8 cellular contexts compared by ENCODE assay signal in genomic region chr1:53959664-53960250, GRCh38. TPM values are rescaled to one million over a fixed set of nuclear protein-coding genes. Genes with fewer than 3 reads are reported as not detected.
DNase-seq lines count a peak whose midpoint lies in the region; ATAC-seq, FAIRE-seq and TF ChIP-seq lines count a peak whose summit lies in the region.

No MANE protein-coding gene starts in this region.

- POLR2A ChIA-PET in GM12878 (lab: Charles Lee) = interaction anchor here (0.6 to 2.5 kb wide), 6 partner anchors 9 to 99 kb away, joined by 3 to 10 read pairs (median 4); no protein-coding TSS in a partner anchor

- no peaks in the 10 kb centered on the region for H4K20me1 ChIP-seq in GM12878 (ENCODE audit: control insufficient read depth, insufficient read depth)

- intact Hi-C loops in GM12878 (cut with micrococcal nuclease; ENCODE audit: unreplicated experiment) (loop anchor here (1.0 to 10.0 kb wide), 2 partner anchors 98 to 475 kb away; no protein-coding TSS in a partner anchor), mucosa of descending colon (cut with DNase I, micrococcal nuclease) (no loop called here)

- no peak for TF ChIP-seq POLR2A in GM12878 (IDR thresholded peaks at IDR 0.05; ENCODE audit: low read depth, low read length)

- no peak for TF ChIP-seq EP300 in GM12878 (IDR thresholded peaks at IDR 0.05; ENCODE audit: borderline replicate concordance in 1 of 2, control insufficient read depth in 1 of 2, low read depth in 2 of 2, low read length in 2 of 2)

- H2AFZ ChIP-seq in GM12878 (ENCODE audit: control insufficient read depth, low read depth, low read length) = no peak overlapping the region

- H3K4me1 ChIP-seq in GM12878 (ENCODE audit: control insufficient read depth, insufficient read depth, low read length) (peaks cover 11% of the 10 kb centered on the region; the same call in 1 of the 2 replicates), mucosa of descending colon (ENCODE audit: low read depth) (peaks cover 6% of the 10 kb centered on the region)

- no peak overlapping the region for H3K9ac ChIP-seq in GM12878 (ENCODE audit: control insufficient read depth, insufficient read depth, low read length)

- no TSS peak for BruUV-seq in GM12878 (replicated peaks; lab: Mats Ljungman, UMichigan)

- FAIRE-seq in GM12878 (lab: Jason Lieb, UNC) = peak; percentile 7

- peaks cover 0 to 21% of the 10 kb centered on the region in 2 experiments for H3K36me3 ChIP-seq in GM12878 (ENCODE audit: control insufficient read depth in 2 of 2, insufficient read depth in 2 of 2, low read length in 1 of 2)
- H3K36me3 ChIP-seq in mucosa of descending colon (ENCODE audit: low read depth) = no peaks in the 10 kb centered on the region

- TF ChIP-seq RAD21 in GM12878 (IDR thresholded peaks at IDR 0.05; ENCODE audit: insufficient read depth, low read depth, low read length) = peak; percentile 74

- TF ChIP-seq CTCF in GM12878 (IDR thresholded peaks at IDR 0.05 in 2 of 3, conservative IDR thresholded peaks at IDR 0.05 in 1 of 3; ENCODE audit: control insufficient read depth in 2 of 3, extremely low read depth in 1 of 3, insufficient read depth in 1 of 3, low read depth in 3 of 3, low read length in 3 of 3) (peak; percentile 42 to 67 (median 57); a peak in 5 of 6 replicates), mucosa of descending colon (IDR thresholded peaks at IDR 0.05) (peak; percentile 25)

- no peak overlapping the region for H3K4me2 ChIP-seq in GM12878 (ENCODE audit: control insufficient read depth, insufficient read depth)

- CTCF ChIA-PET in GM12878 (lab: Yijun Ruan, JAX) = interaction anchor here (0.6 to 7.4 kb wide), 39 partner anchors 11 to 1991 kb away, joined by 3 to 232 read pairs (median 4); partner anchors contain the start of genes IFT25, LRRC42, NDC1 and YIPF1

- in situ Hi-C loops in GM12878 (cut with MboI) = loop anchor here (5.0 to 25.0 kb wide), 3 partner anchors 53 to 472 kb away; no protein-coding TSS in a partner anchor

- H3K79me2 ChIP-seq in GM12878 (ENCODE audit: control insufficient read depth, insufficient read depth, low read length) = peaks cover 2% of the 10 kb centered on the region

- H3K4me3 ChIP-seq in GM12878 = no peak overlapping the region
- H3K4me3 ChIP-seq in mucosa of descending colon = no peak overlapping the region

- no peak overlapping the region for H3K27ac ChIP-seq in GM12878 (ENCODE audit: control insufficient read depth, insufficient read depth)

- peak; percentile 35 for DNase-seq in EH (ENCODE audit: low read depth)
- peak; percentile 49 for DNase-seq in LHCN-M2 (ENCODE audit: low read depth)
- no peak for DNase-seq in GM12878 (ENCODE audit: low read depth, low spot score)
- peak in 1 of 3 donors; percentile 50 for DNase-seq in mucosa of descending colon
- no peak for DNase-seq in NCI-H1092 treated with DMSO at 0.1 percent for 48 hours (lab: John Stamatoyannopoulos, UW)

- H3K9me3 ChIP-seq in GM12878 (replicated peaks; ENCODE audit: control insufficient read depth, insufficient read depth, low read length) = no peaks in the 10 kb centered on the region
- no peaks in the 10 kb centered on the region for H3K9me3 ChIP-seq in mucosa of descending colon

- RAD21 ChIA-PET in GM12878 (lab: Charles Lee; ENCODE audit: unreplicated experiment) = interaction anchor here (0.6 to 3.2 kb wide), 18 partner anchors 9 to 530 kb away, joined by 3 to 72 read pairs (median 4); partner anchors contain the start of genes IFT25, LRRC42, NDC1 and TMEM59

- H3K27me3 ChIP-seq in GM12878 (replicated peaks in 1 of 2; ENCODE audit: control insufficient read depth in 2 of 2, insufficient read depth in 2 of 2, low read length in 1 of 2) = no peaks in the 10 kb centered on the region

- SMC1A ChIA-PET in GM12878 (lab: Charles Lee; ENCODE audit: uncharacterized antibody, unreplicated experiment) = interaction anchor here (0.6 to 3.7 kb wide), 22 partner anchors 11 to 746 kb away, joined by 3 to 62 read pairs (median 4); partner anchors contain the start of gene IFT25

- ATAC-seq in GM12878 (peak; percentile 81), mucosa of descending colon (peak; percentile 50), GM18868 (IDR thresholded peaks at IDR 0.05; ENCODE audit: unreplicated experiment) (no peak), GM21529 (IDR thresholded peaks at IDR 0.05; ENCODE audit: unreplicated experiment) (no peak), HG02588 (IDR thresholded peaks at IDR 0.05; ENCODE audit: unreplicated experiment) (no peak)

TF ChIP-seq in GM12878, 131 proteins besides CTCF, POLR2A, EP300 and RAD21 (continues in another document):
- TF ChIP-seq SMARCA5 (IDR thresholded peaks at IDR 0.05) (no peak), SREBF1 (IDR thresholded peaks at IDR 0.05; ENCODE audit: low read length) (no peak), USF1 (IDR thresholded peaks at IDR 0.05; ENCODE audit: borderline replicate concordance, extremely low read length, insufficient read depth, low read depth, low read length) (no peak), ZNF384 (IDR thresholded peaks at IDR 0.05; ENCODE audit: borderline replicate concordance, low read depth, low read length) (0 out of 2 replicates have a peak, but pooled peaks have one; percentile 36)

RNA-seq across cellular contexts. Expression of gene LRRC42, which starts 13.6 kb away (rescaled TPM):
- total RNA-seq in LHCN-M2 (2014; rRNA removed) (46.6 and 49.3 TPM in 2 replicates), GM12878 (2014; rRNA removed) (15.2 and 17.2 TPM in 2 replicates), GM12878 (2014; rRNA removed; fragmentation: Illumina TruSeq; extraction: Trizol) (20.3 and 21.0 TPM in 2 replicates), GM12878 (2021) (22.1 and 22.4 TPM in 2 replicates), mucosa of descending colon (10 to 100 TPM; 16.5 to 19.4 (median 19.0) TPM)
- 56.5 TPM for polyA plus RNA-seq in LHCN-M2 (2012)
- total RNA-seq in GM12878 (2013; cell fraction: nucleolus; rRNA removed) = 10.5 and 12.8 TPM in 2 replicates
- 19.3 TPM for polyA plus RNA-seq in GM12878 (2011; ENCODE audit: low read depth)
- polyA plus RNA-seq in GM12878 (2011; rRNA removed) (34.4 and 35.9 TPM in 2 replicates), GM12878 (2014; fragmentation: Illumina TruSeq; extraction: Trizol) (18.1 and 25.8 TPM in 2 replicates), GM12878 (2014; fragmentation: Nextera tagmentation; extraction: Ambion mirVana) (10 to 100 TPM; 11.0 to 18.4 TPM), GM12878 (2014; rRNA removed) (24.9 and 25.6 TPM in 2 replicates), GM12878 (2016; fragmentation: Nextera tagmentation; extraction: Ambion mirVana) (10 to 100 TPM; 23.9 to 25.3 TPM)
- polyA plus RNA-seq in GM12878 (2011; cell fraction: cytosol; rRNA removed) = 24.7 and 27.5 TPM in 2 replicates
- 19.8 and 20.4 TPM in 2 replicates for polyA plus RNA-seq in GM12878 (2011; cell fraction: nucleus; rRNA removed)
- 17.7 and 24.4 TPM in 2 replicates for polyA plus RNA-seq in GM12878 (2012)
- 21.6 and 25.0 TPM in 2 replicates for polyA minus RNA-seq in GM12878 (2011; rRNA and poly(A)+ RNA removed)
- 10.4 and 13.6 TPM in 2 replicates for polyA minus RNA-seq in GM12878 (2011; cell fraction: cytosol; rRNA and poly(A)+ RNA removed)
- 5.4 and 8.3 TPM in 2 replicates for polyA minus RNA-seq in GM12878 (2011; cell fraction: nucleus; rRNA and poly(A)+ RNA removed)

RNA-seq across cellular contexts. Expression of gene IFT25, which starts 14.3 kb away (rescaled TPM):
- total RNA-seq in LHCN-M2 (2014; rRNA removed) = 43.3 and 46.4 TPM in 2 replicates
- 52.4 TPM for polyA plus RNA-seq in LHCN-M2 (2012)
- total RNA-seq in GM12878 (2013; cell fraction: nucleolus; rRNA removed) = 106 and 127 TPM in 2 replicates
- 66.7 and 75.5 TPM in 2 replicates for total RNA-seq in GM12878 (2014; rRNA removed)
- 135 TPM in 2 replicates for total RNA-seq in GM12878 (2014; rRNA removed; fragmentation: Illumina TruSeq; extraction: Trizol)
- 52.2 and 55.7 TPM in 2 replicates for total RNA-seq in GM12878 (2021)
- polyA plus RNA-seq in GM12878 (2011; ENCODE audit: low read depth) = 60.8 TPM
- 86.9 and 161 TPM in 2 replicates for polyA plus RNA-seq in GM12878 (2011; rRNA removed)
- polyA plus RNA-seq in GM12878 (2011; cell fraction: cytosol; rRNA removed) = 21.1 and 22.0 TPM in 2 replicates
- 28.7 and 31.5 TPM in 2 replicates for polyA plus RNA-seq in GM12878 (2011; cell fraction: nucleus; rRNA removed)
- 57.6 and 67.2 TPM in 2 replicates for polyA plus RNA-seq in GM12878 (2012)
- 127 and 172 TPM in 2 replicates for polyA plus RNA-seq in GM12878 (2014; fragmentation: Illumina TruSeq; extraction: Trizol)
- polyA plus RNA-seq in GM12878 (2014; fragmentation: Nextera tagmentation; extraction: Ambion mirVana) = 100 to 1,000 TPM; 202 to 242 TPM
- polyA plus RNA-seq in GM12878 (2014; rRNA removed) = 82.6 and 99.2 TPM in 2 replicates
- polyA plus RNA-seq in GM12878 (2016; fragmentation: Nextera tagmentation; extraction: Ambion mirVana) = 100 to 1,000 TPM; 170 to 202 TPM
- polyA minus RNA-seq in GM12878 (2011; rRNA and poly(A)+ RNA removed) = 14.7 and 18.5 TPM in 2 replicates
- 8.2 and 9.7 TPM in 2 replicates for polyA minus RNA-seq in GM12878 (2011; cell fraction: cytosol; rRNA and poly(A)+ RNA removed)
- 25.1 and 30.4 TPM in 2 replicates for polyA minus RNA-seq in GM12878 (2011; cell fraction: nucleus; rRNA and poly(A)+ RNA removed)
- total RNA-seq in mucosa of descending colon = 10 to 100 TPM; 19.8 to 22.6 (median 19.9) TPM

RNA-seq across cellular contexts. Expression of gene LDLRAD1, which starts 58.2 kb away (rescaled TPM):
- not detected in 2 replicates for total RNA-seq in LHCN-M2 (2014; rRNA removed)
- not detected for polyA plus RNA-seq in LHCN-M2 (2012)
- total RNA-seq in GM12878 (2013; cell fraction: nucleolus; rRNA removed) = not detected in 2 replicates
- total RNA-seq in GM12878 (2014; rRNA removed) = not detected in 2 replicates
- not detected in 2 replicates for total RNA-seq in GM12878 (2014; rRNA removed; fragmentation: Illumina TruSeq; extraction: Trizol)
- total RNA-seq in GM12878 (2021) = not detected in 2 replicates
- not detected for polyA plus RNA-seq in GM12878 (2011; ENCODE audit: low read depth)
- not detected in 2 replicates for polyA plus RNA-seq in GM12878 (2011; rRNA removed)
- polyA plus RNA-seq in GM12878 (2011; cell fraction: cytosol; rRNA removed) = not detected in 2 replicates
- not detected in 2 replicates for polyA plus RNA-seq in GM12878 (2011; cell fraction: nucleus; rRNA removed)
- polyA plus RNA-seq in GM12878 (2012) = not detected in 2 replicates
- not detected in 2 replicates for polyA plus RNA-seq in GM12878 (2014; fragmentation: Illumina TruSeq; extraction: Trizol)
- not detected for polyA plus RNA-seq in GM12878 (2014; fragmentation: Nextera tagmentation; extraction: Ambion mirVana)
- polyA plus RNA-seq in GM12878 (2014; rRNA removed) = not detected in 2 replicates
- not detected for polyA plus RNA-seq in GM12878 (2016; fragmentation: Nextera tagmentation; extraction: Ambion mirVana)
- not detected in 2 replicates for polyA minus RNA-seq in GM12878 (2011; rRNA and poly(A)+ RNA removed)
- not detected in 2 replicates for polyA minus RNA-seq in GM12878 (2011; cell fraction: cytosol; rRNA and poly(A)+ RNA removed)
- not detected in 2 replicates for polyA minus RNA-seq in GM12878 (2011; cell fraction: nucleus; rRNA and poly(A)+ RNA removed)
- under 1 TPM in 1 of 3 donors, not detected in 2; 0.39 TPM for total RNA-seq in mucosa of descending colon

Comparison
In these comparisons a context has a peak if more than half of its experiments do, and no peak if none do; other contexts are left out.
1. DNase-seq: peak in EH (single experiment) and LHCN-M2 (single experiment); none in GM12878 (single experiment) and NCI-H1092 treated with DMSO at 0.1 percent for 48 hours (single experiment).
2. ATAC-seq: peak in GM12878 (single experiment) and mucosa of descending colon (single experiment); none in GM18868 (single experiment), GM21529 (single experiment) and HG02588 (single experiment).